In the genomic region with DNA sequence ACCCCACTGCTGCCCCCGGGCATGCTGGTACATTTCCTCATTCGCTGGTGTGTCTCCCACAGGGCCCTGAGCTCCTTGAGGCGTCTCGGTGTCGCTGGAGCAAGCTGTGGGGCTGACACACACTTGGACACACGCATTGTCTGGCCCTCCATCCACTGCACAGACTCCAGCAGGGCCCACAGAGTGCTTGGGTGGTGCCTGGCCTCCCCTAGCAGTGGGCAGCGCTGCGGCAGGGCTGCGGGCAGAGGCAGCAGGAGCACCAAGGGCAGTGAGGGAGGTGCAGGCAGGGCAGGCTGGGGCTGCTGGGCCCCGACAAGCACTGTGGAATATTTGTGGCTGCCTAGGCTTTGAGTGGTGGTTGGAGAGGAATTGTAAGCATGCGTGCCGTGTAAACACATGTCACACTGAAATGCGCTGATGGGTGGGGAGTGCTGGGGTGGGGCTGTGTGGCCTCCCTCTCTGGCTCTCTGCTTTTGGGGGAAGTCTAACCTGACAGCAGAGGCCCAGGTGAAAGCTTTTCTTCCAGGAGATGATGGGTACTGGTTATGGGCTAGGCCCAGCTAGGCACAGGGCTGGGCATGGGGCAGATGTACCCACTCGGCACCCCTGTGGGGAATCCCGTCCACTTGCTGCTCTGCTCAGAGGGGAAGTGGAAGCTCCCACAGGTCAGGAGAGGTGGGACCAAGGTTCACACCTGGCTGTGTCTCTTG, we compare ENCODE assay signal across 10 cellular contexts. TPM values are rescaled to one million over a fixed set of nuclear protein-coding genes. Genes with fewer than 3 reads are reported as not detected.
DNase-seq lines count a peak whose midpoint lies in the region; ATAC-seq and TF ChIP-seq lines count a peak whose summit lies in the region.
"Had no signal": no experiment of that assay in that cellular context is flagged by ENCODE, and none has a peak within 500 bp of the region (broad histone marks: within the 10 kb centered on the region; RNA-seq: fewer than 3 reads in every experiment).

No MANE protein-coding gene starts in this region.

- H3K27me3 ChIP-seq in Caco-2 (replicated peaks; ENCODE audit: control insufficient read depth, insufficient read depth, low read length) (no peaks in the 10 kb centered on the region), RWPE2 (ENCODE audit: insufficient read depth, poor library complexity, severe bottlenecking) (no peaks in the 10 kb centered on the region), rectal smooth muscle tissue (ENCODE audit: control insufficient read depth, insufficient read depth, low read length) (no peaks in the 10 kb centered on the region), right atrium auricular region (no peaks in the 10 kb centered on the region), MM.1S (replicated peaks; ENCODE audit: insufficient read depth, low read length) (no peaks in the 10 kb centered on the region)

- TF ChIP-seq CTCF in Caco-2 (IDR thresholded peaks at IDR 0.05; ENCODE audit: insufficient read depth in 1 of 2, low read depth in 1 of 2, low read length in 1 of 2, severe bottlenecking in 1 of 2, unreplicated experiment in 1 of 2): no peak
- TF ChIP-seq CTCF in RWPE2 (IDR thresholded peaks at IDR 0.05; ENCODE audit: poor library complexity, severe bottlenecking): no peak
- no peak for TF ChIP-seq CTCF in fibroblast of villous mesenchyme (IDR thresholded peaks at IDR 0.05; ENCODE audit: insufficient read depth, low read depth, low read length)
- TF ChIP-seq CTCF in right atrium auricular region (IDR thresholded peaks at IDR 0.05): no peak
- TF ChIP-seq CTCF in MM.1S (IDR thresholded peaks at IDR 0.05; ENCODE audit: low read length): no peak

- no peak overlapping the region for H3K4me3 ChIP-seq in Caco-2 (ENCODE audit: low read depth, low read length)
- H3K4me3 ChIP-seq in RWPE2 (ENCODE audit: severe bottlenecking): no peak overlapping the region
- no peak overlapping the region for H3K4me3 ChIP-seq in fibroblast of villous mesenchyme (ENCODE audit: low read depth, low read length)
- H3K4me3 ChIP-seq in rectal smooth muscle tissue (ENCODE audit: low read length): no peak overlapping the region
- H3K4me3 ChIP-seq in right atrium auricular region: no peak overlapping the region
- H3K4me3 ChIP-seq in MM.1S (ENCODE audit: low read length): no peak overlapping the region

- peaks cover 24% of the 10 kb centered on the region for H3F3A ChIP-seq in MM.1S (ENCODE audit: insufficient read depth, low read length)

- H3K9ac ChIP-seq in rectal smooth muscle tissue (ENCODE audit: low read length) (no peak overlapping the region), MM.1S (ENCODE audit: low read length) (no peak overlapping the region)

- peaks cover 37% of the 10 kb centered on the region for H3K4me1 ChIP-seq in Caco-2
- H3K4me1 ChIP-seq in RWPE2 (ENCODE audit: insufficient read depth, poor library complexity, severe bottlenecking): no peaks in the 10 kb centered on the region
- peaks cover 24% of the 10 kb centered on the region for H3K4me1 ChIP-seq in rectal smooth muscle tissue (ENCODE audit: control insufficient read depth, insufficient read depth, low read length)
- peaks cover 0 to 18% of the 10 kb centered on the region in 2 donors for H3K4me1 ChIP-seq in right atrium auricular region
- H3K4me1 ChIP-seq in MM.1S (ENCODE audit: low read length): peaks cover 33% of the 10 kb centered on the region

- peak overlapping the region; percentile 92 for H3K27ac Mint-ChIP-seq in Caco-2 (ENCODE audit: unreplicated experiment)
- H3K27ac Mint-ChIP-seq in stimulated activated naive B cell treated with anti-CD40 and anti-IgM and Interleukin-4, amounts not matched to agents 10 μg/mL and 1 μg/mL and 100 μg/mL, for 72 hours: no peak overlapping the region

- no peak overlapping the region for H3K4me2 ChIP-seq in MM.1S (ENCODE audit: low read depth, low read length)

- no peaks in the 10 kb centered on the region for H3K27me3 Mint-ChIP-seq in Caco-2 (ENCODE audit: insufficient read depth, unreplicated experiment)
- no peaks in the 10 kb centered on the region for H3K27me3 Mint-ChIP-seq in stimulated activated naive B cell treated with anti-CD40 and anti-IgM and Interleukin-4, amounts not matched to agents 10 μg/mL and 1 μg/mL and 100 μg/mL, for 72 hours

- CTCF ChIA-PET in Caco-2 (lab: Charles Lee): no interaction called here

- DNase-seq in Caco-2 (peak; percentile 61 to 79), RWPE2 (ENCODE audit: low spot score) (peak; percentile 23), fibroblast of villous mesenchyme (ENCODE audit: low read depth) (peak; percentile 89), right atrium auricular region (ENCODE audit: low spot score) (no peak), MM.1S (no peak)
- DNase-seq in stimulated activated naive B cell treated with anti-CD40 and anti-IgM and Interleukin-4, amounts not matched to agents 10 μg/mL and 1 μg/mL and 100 μg/mL, for 72 hours: no peak
- DNase-seq: NCI-H345; stimulated activated CD4-positive, alpha-beta T cell treated with anti-CD3 and anti-CD28 coated beads, Interleukin-4, amount 100 ng/mL, for 24 hours had no signal

- POLR2A ChIA-PET in Caco-2 (lab: Charles Lee): no interaction called here

- no TSS peak for BruUV-seq in Caco-2 (replicated peaks; lab: Mats Ljungman, UMichigan)

- H4K20me1 ChIP-seq in MM.1S (ENCODE audit: insufficient read depth, low read length): no peaks in the 10 kb centered on the region

- intact Hi-C loops in Caco-2 (cut with micrococcal nuclease; ENCODE audit: unreplicated experiment): loop anchor here (1.0 kb wide), 1 partner anchor 11 kb away; no protein-coding TSS in a partner anchor

- H3K9me3 ChIP-seq in Caco-2 (no peaks in the 10 kb centered on the region), RWPE2 (ENCODE audit: severe bottlenecking) (no peaks in the 10 kb centered on the region), right atrium auricular region (no peaks in the 10 kb centered on the region), MM.1S (replicated peaks; ENCODE audit: insufficient read depth, low read length) (no peaks in the 10 kb centered on the region)

- H3K79me2 ChIP-seq in MM.1S (ENCODE audit: low read length): no peaks in the 10 kb centered on the region

- H3K27ac ChIP-seq in RWPE2 (ENCODE audit: poor library complexity, severe bottlenecking) (no peak overlapping the region), rectal smooth muscle tissue (ENCODE audit: low read depth, low read length) (peak overlapping the region; percentile 50), right atrium auricular region (no peak overlapping the region), MM.1S (ENCODE audit: low read length) (no peak overlapping the region)

- H3K4me3 Mint-ChIP-seq in Caco-2 (ENCODE audit: unreplicated experiment): no peak overlapping the region
- H3K4me3 Mint-ChIP-seq in stimulated activated naive B cell treated with anti-CD40 and anti-IgM and Interleukin-4, amounts not matched to agents 10 μg/mL and 1 μg/mL and 100 μg/mL, for 72 hours: no peak overlapping the region

- H3K4me1 Mint-ChIP-seq in Caco-2 (ENCODE audit: low read depth, unreplicated experiment): peaks cover 46% of the 10 kb centered on the region
- H3K4me1 Mint-ChIP-seq in stimulated activated naive B cell treated with anti-CD40 and anti-IgM and Interleukin-4, amounts not matched to agents 10 μg/mL and 1 μg/mL and 100 μg/mL, for 72 hours: peaks cover 0 to 3% of the 10 kb centered on the region in 2 donors

- H3K36me3 Mint-ChIP-seq in Caco-2 (ENCODE audit: insufficient read depth, unreplicated experiment): no peaks in the 10 kb centered on the region
- H3K36me3 Mint-ChIP-seq in stimulated activated naive B cell treated with anti-CD40 and anti-IgM and Interleukin-4, amounts not matched to agents 10 μg/mL and 1 μg/mL and 100 μg/mL, for 72 hours: no peaks in the 10 kb centered on the region

- ATAC-seq in RWPE2 (ENCODE audit: low read depth) (peak; percentile 33; the same call in 2 of the 3 replicates), GM21381 (IDR thresholded peaks at IDR 0.05; ENCODE audit: unreplicated experiment) (no peak)
- no peak for ATAC-seq in stimulated activated naive B cell treated with anti-CD40 and anti-IgM and Interleukin-4, amounts not matched to agents 10 μg/mL and 1 μg/mL and 100 μg/mL, for 72 hours (replicated peaks)

- H3K36me3 ChIP-seq in Caco-2 (ENCODE audit: control insufficient read depth, insufficient read depth, low read length) (no peaks in the 10 kb centered on the region; the same call in 1 of the 2 replicates), RWPE2 (ENCODE audit: low read depth) (no peaks in the 10 kb centered on the region), rectal smooth muscle tissue (ENCODE audit: control insufficient read depth, insufficient read depth, low read length) (no peaks in the 10 kb centered on the region), right atrium auricular region (no peaks in the 10 kb centered on the region), MM.1S (replicated peaks; ENCODE audit: insufficient read depth, low read length) (no peaks in the 10 kb centered on the region)

- H2AFZ ChIP-seq in MM.1S (ENCODE audit: low read length): no peak overlapping the region

- no peaks in the 10 kb centered on the region for H3K9me3 Mint-ChIP-seq in Caco-2 (ENCODE audit: unreplicated experiment)
- H3K9me3 Mint-ChIP-seq in stimulated activated naive B cell treated with anti-CD40 and anti-IgM and Interleukin-4, amounts not matched to agents 10 μg/mL and 1 μg/mL and 100 μg/mL, for 72 hours: no peaks in the 10 kb centered on the region

- H3K9me2 ChIP-seq in MM.1S (replicated peaks; ENCODE audit: insufficient read depth, low read length): no peaks in the 10 kb centered on the region

RNA-seq across cellular contexts. Expression of gene HS6ST1, which starts 55.5 kb away (rescaled TPM):
- total RNA-seq in Caco-2 (2022) (17.5 and 20.3 TPM in 2 replicates), fibroblast of villous mesenchyme (17.1 and 19.9 TPM in 2 replicates), right atrium auricular region (10 to 100 TPM; 19.0 to 25.8 TPM)

Comparison
In these comparisons a context has a peak if more than half of its experiments do, and no peak if none do; other contexts are left out.
1. DNase-seq: peak in Caco-2 (2 of 2), RWPE2 (single experiment) and fibroblast of villous mesenchyme (single experiment); none in stimulated activated naive B cell treated with anti-CD40 and anti-IgM and Interleukin-4, amounts not matched to agents 10 μg/mL and 1 μg/mL and 100 μg/mL, for 72 hours (single experiment), right atrium auricular region (single experiment) and MM.1S (single experiment).